Comparison of ENCODE assay signal across 19 cellular contexts in genomic region chr11:93085097-93085496, GRCh38.
DNase-seq lines count a peak whose midpoint lies in the region; ATAC-seq and TF ChIP-seq lines count a peak whose summit lies in the region.
"Had no signal": no experiment of that assay in that cellular context is flagged by ENCODE, and none has a peak within 500 bp of the region (broad histone marks: within the 10 kb centered on the region; RNA-seq: fewer than 3 reads in every experiment).

No MANE protein-coding gene starts in this region.

- H3K27me3 ChIP-seq in esophagus muscularis mucosa (no peaks in the 10 kb centered on the region), skeletal muscle satellite cell (ENCODE audit: control insufficient read depth, insufficient read depth, low read length) (no peaks in the 10 kb centered on the region)
- H3K27me3 ChIP-seq: dorsolateral prefrontal cortex, Peyer's patch, transverse colon had no signal

- H3K4me1 ChIP-seq in esophagus muscularis mucosa (no peaks in the 10 kb centered on the region), skeletal muscle satellite cell (ENCODE audit: control insufficient read depth, insufficient read depth, low read length) (peaks cover 18% of the 10 kb centered on the region)
- H3K4me1 ChIP-seq: Peyer's patch, transverse colon had no signal

- no peak overlapping the region for H3K4me3 ChIP-seq in esophagus muscularis mucosa
- H3K4me3 ChIP-seq in skeletal muscle satellite cell (ENCODE audit: low read length) = no peak overlapping the region
- H3K4me3 ChIP-seq: dorsolateral prefrontal cortex, GM12878, Peyer's patch, transverse colon had no signal

- no peaks in the 10 kb centered on the region for H3K36me3 ChIP-seq in esophagus muscularis mucosa
- H3K36me3 ChIP-seq in skeletal muscle satellite cell (ENCODE audit: insufficient read depth, low read length) = no peaks in the 10 kb centered on the region
- H3K36me3 ChIP-seq: Peyer's patch, transverse colon had no signal

- no peak for TF ChIP-seq EP300 in esophagus muscularis mucosa (IDR thresholded peaks at IDR 0.05)

- DNase-seq in DMS153 treated with DMSO at 0.1 percent for 48 hours (lab: John Stamatoyannopoulos, UW; ENCODE audit: unreplicated experiment) (peak; percentile 16), DMS153 (lab: John Stamatoyannopoulos, UW) (no peak), NCI-H460 (ENCODE audit: extremely low read depth, low read depth) (peak; percentile 62), esophagus muscularis mucosa (ENCODE audit: extremely low spot score) (peak; percentile 4), COLO668 (lab: John Stamatoyannopoulos, UW; ENCODE audit: unreplicated experiment) (no peak)
- DNase-seq: activated naive CD4-positive, alpha-beta T cell treated with anti-CD3 and anti-CD28 coated beads, Interleukin-2, amount 50 U/mL, for 16 hours; activated T-cell treated with anti-CD3 and anti-CD28 coated beads for 4 hours; CD4-positive, alpha-beta memory T cell; dorsolateral prefrontal cortex; H9; NCI-H187 treated with DMSO at 0.1 percent for 48 hours; NCI-H526 treated with DMSO at 0.1 percent for 48 hours; Peyer's patch; transverse colon had no signal

- ATAC-seq in HG02981 (IDR thresholded peaks at IDR 0.05; ENCODE audit: unreplicated experiment) = no peak
- ATAC-seq in HG03159 (IDR thresholded peaks at IDR 0.05; ENCODE audit: unreplicated experiment) = no peak
- ATAC-seq: GM12878 had no signal

- H3K27ac ChIP-seq in esophagus muscularis mucosa (replicated peaks in 1 of 4) = no peak overlapping the region
- H3K27ac ChIP-seq: 22Rv1, Peyer's patch, transverse colon had no signal

- TF ChIP-seq POLR2A in esophagus muscularis mucosa (IDR thresholded peaks at IDR 0.05; ENCODE audit: low read depth) = no peak

- intact Hi-C loops in esophagus muscularis mucosa (cut with DNase I) = no loop called here

- peak overlapping the region; percentile 25 for H3K9ac ChIP-seq in skeletal muscle satellite cell (ENCODE audit: low read depth, low read length)

- 72% methylated on average over 2 of the region's 2 CpGs for WGBS in esophagus muscularis mucosa

- no peak overlapping the region for H3K4me2 ChIP-seq in skeletal muscle satellite cell (ENCODE audit: low read length)

- TF ChIP-seq CTCF in esophagus muscularis mucosa (IDR thresholded peaks at IDR 0.05) = no peak

- H3K9me3 ChIP-seq in esophagus muscularis mucosa (no peaks in the 10 kb centered on the region), skeletal muscle satellite cell (replicated peaks; ENCODE audit: low read length) (no peaks in the 10 kb centered on the region)
- H3K9me3 ChIP-seq: Peyer's patch, transverse colon had no signal

Comparison
In these comparisons a context has a peak if more than half of its experiments do, and no peak if none do; other contexts are left out.
1. DNase-seq: peak in DMS153 treated with DMSO at 0.1 percent for 48 hours (single experiment), NCI-H460 (single experiment) and esophagus muscularis mucosa (single experiment); none in DMS153 (single experiment) and COLO668 (single experiment).